In genomic region chrX:21373637-21374162, GRCh38 we compare ENCODE assay signal across 7 cellular contexts.
DNase-seq lines count a peak whose midpoint lies in the region; ATAC-seq lines count a peak whose summit lies in the region.

No MANE protein-coding gene starts in this region.

- H3K36me3 ChIP-seq in adipocyte (ENCODE audit: control insufficient read depth, insufficient read depth, low read length, severe bottlenecking), result no peaks in the 10 kb centered on the region

- H3K9me3 ChIP-seq in adipocyte (ENCODE audit: control insufficient read depth, low read length), result no peaks in the 10 kb centered on the region

- ATAC-seq in GM18861 (IDR thresholded peaks at IDR 0.05; ENCODE audit: unreplicated experiment), result peak; percentile 14
- ATAC-seq in HG02588 (IDR thresholded peaks at IDR 0.05; ENCODE audit: unreplicated experiment), result peak; percentile 28

- peaks cover 2% of the 10 kb centered on the region for H3K4me1 ChIP-seq in adipocyte (ENCODE audit: control insufficient read depth, insufficient read depth, low read length)

- DNase-seq in NCI-H526 (lab: John Stamatoyannopoulos, UW) (peak; percentile 60 to 81), adipocyte (ENCODE audit: low read depth) (no peak), iPS-NIHi7 (ENCODE audit: extremely low spot score) (peak; percentile 25), SW480 (ENCODE audit: low spot score) (no peak)
- DNase-seq in stimulated activated CD4-positive, alpha-beta T cell treated with anti-CD3 and anti-CD28 coated beads, Interleukin-4, amount 100 ng/mL, for 4 hours, result peak; percentile 6 to 20

- peak overlapping the region; percentile 49 for H3K9ac ChIP-seq in adipocyte (ENCODE audit: low read length)

- H3K4me3 ChIP-seq in adipocyte (ENCODE audit: low read length), result peak overlapping the region; percentile 84

- H3K27me3 ChIP-seq in adipocyte (replicated peaks; ENCODE audit: control insufficient read depth, insufficient read depth, low read length), result no peaks in the 10 kb centered on the region

Comparison
In these comparisons a context has a peak if more than half of its experiments do, and no peak if none do; other contexts are left out.
1. DNase-seq: peak in NCI-H526 (2 of 2), iPS-NIHi7 (single experiment) and stimulated activated CD4-positive, alpha-beta T cell treated with anti-CD3 and anti-CD28 coated beads, Interleukin-4, amount 100 ng/mL, for 4 hours (2 of 2); none in adipocyte (single experiment) and SW480 (single experiment).